Comparison of ENCODE assay signal across 9 cellular contexts in the genomic region with DNA sequence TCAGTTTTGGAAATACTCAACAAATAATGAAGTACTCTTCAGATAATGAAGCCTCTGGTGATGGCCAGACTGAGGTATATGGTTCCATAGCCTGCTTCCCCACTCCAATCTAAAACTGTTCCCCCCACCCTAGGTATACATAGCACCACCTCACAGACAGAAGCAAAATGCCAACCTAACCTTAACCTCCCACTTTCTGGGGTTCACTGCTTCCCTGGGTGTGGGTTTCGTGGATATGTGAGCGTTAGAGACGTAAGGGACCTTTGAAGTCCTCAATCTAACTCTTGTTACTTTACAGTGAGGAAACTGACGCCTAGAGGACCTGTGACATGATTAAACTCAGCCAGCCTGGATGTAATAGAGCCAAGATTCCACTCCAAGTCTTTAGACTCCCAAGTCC. TPM values are rescaled to one million over a fixed set of nuclear protein-coding genes. Genes with fewer than 3 reads are reported as not detected.
DNase-seq lines count a peak whose midpoint lies in the region; ATAC-seq and TF ChIP-seq lines count a peak whose summit lies in the region.
"Had no signal": no experiment of that assay in that cellular context is flagged by ENCODE, and none has a peak within 500 bp of the region (broad histone marks: within the 10 kb centered on the region; RNA-seq: fewer than 3 reads in every experiment).

No MANE protein-coding gene starts in this region.

- H4K20me1 ChIP-seq in SK-N-SH (ENCODE audit: insufficient read depth) = no peaks in the 10 kb centered on the region

- no peak for TF ChIP-seq EP300 in SK-N-SH (IDR thresholded peaks at IDR 0.05; ENCODE audit: borderline replicate concordance in 1 of 2, low read depth in 1 of 2, low read length in 1 of 2)

- TF ChIP-seq CTCF in SK-N-SH (IDR thresholded peaks at IDR 0.05) (no peak), fibroblast of pulmonary artery (IDR thresholded peaks at IDR 0.05; ENCODE audit: low read length, missing control alignments) (no peak), mucosa of descending colon (IDR thresholded peaks at IDR 0.05) (no peak)

- no peak overlapping the region for H2AFZ ChIP-seq in SK-N-SH (ENCODE audit: low read depth)

- peaks cover 6 to 10% of the 10 kb centered on the region in 2 experiments; a peak in 3 of 4 replicates for H3K4me1 ChIP-seq in SK-N-SH (ENCODE audit: control insufficient read depth in 1 of 2, insufficient read depth in 2 of 2, low read depth in 1 of 2, low read length in 1 of 2)
- H3K4me1 ChIP-seq in skeletal muscle satellite cell (ENCODE audit: control insufficient read depth, insufficient read depth, low read length) = peaks cover 10% of the 10 kb centered on the region
- peaks cover 26% of the 10 kb centered on the region for H3K4me1 ChIP-seq in mucosa of descending colon (ENCODE audit: low read depth)

- CTCF ChIA-PET in SK-N-SH (lab: Yijun Ruan, JAX) = interaction anchor here (0.7 to 5.2 kb wide), 3 partner anchors 14 to 380 kb away, joined by 3 to 32 read pairs (median 28); no protein-coding TSS in a partner anchor

- WGBS in SK-N-SH (ENCODE audit: low lambda C conversion rate) = 98% methylated on average over 4 of the region's 4 CpGs

- peaks cover 25% of the 10 kb centered on the region for H3K4me1 Mint-ChIP-seq in T-helper 17 cell

- no peak for DNase-seq in SK-N-SH
- no peak for DNase-seq in T-helper 17 cell
- no peak for DNase-seq in fibroblast of pulmonary artery (ENCODE audit: low read depth)
- DNase-seq in mucosa of descending colon = no peak
- no peak for DNase-seq in NCI-H146 treated with DMSO at 0.1 percent for 48 hours (lab: John Stamatoyannopoulos, UW; ENCODE audit: unreplicated experiment)
- no peak for DNase-seq in amygdala (lab: John Stamatoyannopoulos, UW)
- DNase-seq: NCI-H774 had no signal

- peak overlapping the region; percentile 91 for H3K4me2 ChIP-seq in SK-N-SH
- H3K4me2 ChIP-seq in skeletal muscle satellite cell (ENCODE audit: low read length) = peak overlapping the region; percentile 97

- peaks cover 39% of the 10 kb centered on the region for H3K79me2 ChIP-seq in SK-N-SH (ENCODE audit: insufficient read depth)

- no peak for TF ChIP-seq RAD21 in SK-N-SH (IDR thresholded peaks at IDR 0.05; ENCODE audit: low read length)

- H3K4me3 Mint-ChIP-seq in T-helper 17 cell = peak overlapping the region; percentile 99

- H3K9me2 ChIP-seq in SK-N-SH = no peaks in the 10 kb centered on the region

- H3K9ac ChIP-seq in SK-N-SH = peak overlapping the region; percentile 72; the same call in 1 of the 2 replicates
- H3K9ac ChIP-seq in skeletal muscle satellite cell (ENCODE audit: low read depth, low read length) = no peak overlapping the region

- H3K9me3 ChIP-seq in SK-N-SH (no peaks in the 10 kb centered on the region), T-helper 17 cell (ENCODE audit: control insufficient read depth, low read length, poor library complexity, severe bottlenecking) (no peaks in the 10 kb centered on the region), skeletal muscle satellite cell (replicated peaks; ENCODE audit: low read length) (no peaks in the 10 kb centered on the region), mucosa of descending colon (no peaks in the 10 kb centered on the region)

- no peaks in the 10 kb centered on the region for H3F3A ChIP-seq in SK-N-SH (replicated peaks; ENCODE audit: insufficient read depth)

- H3K27me3 ChIP-seq in SK-N-SH (ENCODE audit: insufficient read depth) = no peaks in the 10 kb centered on the region
- no peaks in the 10 kb centered on the region for H3K27me3 ChIP-seq in skeletal muscle satellite cell (ENCODE audit: control insufficient read depth, insufficient read depth, low read length)

- peak overlapping the region; percentile 98 for H3K27ac Mint-ChIP-seq in T-helper 17 cell

- ATAC-seq in SK-N-SH treated with all-trans-retinoic acid at 6 μM for 48 hours = no peak
- peak; percentile 12 for ATAC-seq in T-helper 17 cell
- no peak for ATAC-seq in mucosa of descending colon

- POLR2A ChIA-PET in SK-N-SH (lab: Yijun Ruan, JAX) = interaction anchor here (0.9 to 1.2 kb wide), 2 partner anchors 9 to 35 kb away, joined by 4 read pairs; no protein-coding TSS in a partner anchor

- peak overlapping the region; percentile 1 to 14; a peak in 2 of 4 replicates for H3K27ac ChIP-seq in SK-N-SH (ENCODE audit: low read depth in 2 of 2, low read length in 1 of 2)

- H3K36me3 ChIP-seq in SK-N-SH (replicated peaks in 1 of 2; ENCODE audit: control insufficient read depth in 1 of 2, insufficient read depth in 2 of 2, low read length in 1 of 2) (peaks cover 33 to 41% of the 10 kb centered on the region in 2 experiments), skeletal muscle satellite cell (ENCODE audit: insufficient read depth, low read length) (peaks cover 32% of the 10 kb centered on the region), mucosa of descending colon (ENCODE audit: low read depth) (peaks cover 3% of the 10 kb centered on the region)

- H3K4me3 ChIP-seq in SK-N-SH (ENCODE audit: low read depth in 2 of 2, low read length in 1 of 2) (peak overlapping the region; percentile 73 to 88), fibroblast of pulmonary artery (replicated peaks; ENCODE audit: low read depth, low read length) (peak overlapping the region; percentile 81), skeletal muscle satellite cell (ENCODE audit: low read length) (peak overlapping the region; percentile 99), mucosa of descending colon (no peak overlapping the region)

- H3K27me3 Mint-ChIP-seq in T-helper 17 cell = no peaks in the 10 kb centered on the region

- peaks cover 10% of the 10 kb centered on the region for H3K36me3 Mint-ChIP-seq in T-helper 17 cell (ENCODE audit: low read depth)

- intact Hi-C loops in mucosa of descending colon (cut with DNase I, micrococcal nuclease) = no loop called here

TF ChIP-seq in SK-N-SH, 30 proteins besides CTCF, POLR2A, EP300 and RAD21:
- TF ChIP-seq TEAD4 (IDR thresholded peaks at IDR 0.05; ENCODE audit: borderline replicate concordance, insufficient read depth) (no peak), GATA2 (CRISPR knock-in tag; IDR thresholded peaks at IDR 0.05) (no peak), FOXM1 (IDR thresholded peaks at IDR 0.05; ENCODE audit: low read depth) (no peak), JUND (IDR thresholded peaks at IDR 0.05) (no peak), EZH2phosphoT487 (IDR thresholded peaks at IDR 0.05; ENCODE audit: borderline replicate concordance, low read depth) (no peak)

TF ChIP-seq in SK-N-SH treated with all-trans-retinoic acid at 6 μM for 48 hours, 23 proteins besides CTCF, POLR2A, EP300 and RAD21 (continues in another document):
- TF ChIP-seq ZFP3 (CRISPR knock-in tag; IDR thresholded peaks at IDR 0.05) = no peak
- no peak for TF ChIP-seq GLIS3 (CRISPR knock-in tag; IDR thresholded peaks at IDR 0.05)
- TF ChIP-seq, protein P1, sequence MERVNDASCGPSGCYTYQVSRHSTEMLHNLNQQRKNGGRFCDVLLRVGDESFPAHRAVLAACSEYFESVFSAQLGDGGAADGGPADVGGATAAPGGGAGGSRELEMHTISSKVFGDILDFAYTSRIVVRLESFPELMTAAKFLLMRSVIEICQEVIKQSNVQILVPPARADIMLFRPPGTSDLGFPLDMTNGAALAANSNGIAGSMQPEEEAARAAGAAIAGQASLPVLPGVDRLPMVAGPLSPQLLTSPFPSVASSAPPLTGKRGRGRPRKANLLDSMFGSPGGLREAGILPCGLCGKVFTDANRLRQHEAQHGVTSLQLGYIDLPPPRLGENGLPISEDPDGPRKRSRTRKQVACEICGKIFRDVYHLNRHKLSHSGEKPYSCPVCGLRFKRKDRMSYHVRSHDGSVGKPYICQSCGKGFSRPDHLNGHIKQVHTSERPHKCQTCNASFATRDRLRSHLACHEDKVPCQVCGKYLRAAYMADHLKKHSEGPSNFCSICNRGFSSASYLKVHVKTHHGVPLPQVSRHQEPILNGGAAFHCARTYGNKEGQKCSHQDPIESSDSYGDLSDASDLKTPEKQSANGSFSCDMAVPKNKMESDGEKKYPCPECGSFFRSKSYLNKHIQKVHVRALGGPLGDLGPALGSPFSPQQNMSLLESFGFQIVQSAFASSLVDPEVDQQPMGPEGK (CRISPR knock-in tag; IDR thresholded peaks at IDR 0.05; ENCODE audit: borderline replicate concordance) = no peak
- TF ChIP-seq CSRNP3 (CRISPR knock-in tag; IDR thresholded peaks at IDR 0.05) = no peak
- no peak for TF ChIP-seq TOX (CRISPR knock-in tag; IDR thresholded peaks at IDR 0.05; ENCODE audit: borderline replicate concordance)
- TF ChIP-seq ZNF70 (CRISPR knock-in tag; IDR thresholded peaks at IDR 0.05) = no peak

RNA-seq across cellular contexts. Expression of gene RHBDD2, which starts 1.4 kb away (rescaled TPM):
- 68.8 and 77.6 TPM in 2 replicates for polyA plus RNA-seq in SK-N-SH (2012; rRNA removed)
- 29.3 and 44.2 TPM in 2 replicates for polyA plus RNA-seq in SK-N-SH (2012; cell fraction: cytosol; rRNA removed)
- polyA plus RNA-seq in SK-N-SH (2012; cell fraction: nucleus; rRNA removed) = 71.0 and 91.8 TPM in 2 replicates
- total RNA-seq in T-helper 17 cell (100 to 1,000 TPM; 136 to 140 TPM), mucosa of descending colon (10 to 100 TPM; 43.9 to 50.5 (median 47.3) TPM)
- 16.4 and 16.7 TPM in 2 replicates for total RNA-seq in skeletal muscle satellite cell (2012; rRNA removed)

RNA-seq across cellular contexts. Expression of gene POR, which starts 34.7 kb away (rescaled TPM):
- polyA plus RNA-seq in SK-N-SH (2012; rRNA removed) = 55.8 and 68.7 TPM in 2 replicates
- 22.1 and 32.8 TPM in 2 replicates for polyA plus RNA-seq in SK-N-SH (2012; cell fraction: cytosol; rRNA removed)
- polyA plus RNA-seq in SK-N-SH (2012; cell fraction: nucleus; rRNA removed) = 129 and 157 TPM in 2 replicates
- total RNA-seq in T-helper 17 cell = 10 to 100 TPM; 48.7 to 51.0 TPM
- total RNA-seq in skeletal muscle satellite cell (2012; rRNA removed) = 60.1 and 104 TPM in 2 replicates
- total RNA-seq in mucosa of descending colon = 100 to 1,000 TPM in 2 of 3 donors, 10 to 100 TPM in 1; 76.4 to 122 (median 118) TPM
